Comparison of ENCODE assay signal across 7 cellular contexts in the genomic region with DNA sequence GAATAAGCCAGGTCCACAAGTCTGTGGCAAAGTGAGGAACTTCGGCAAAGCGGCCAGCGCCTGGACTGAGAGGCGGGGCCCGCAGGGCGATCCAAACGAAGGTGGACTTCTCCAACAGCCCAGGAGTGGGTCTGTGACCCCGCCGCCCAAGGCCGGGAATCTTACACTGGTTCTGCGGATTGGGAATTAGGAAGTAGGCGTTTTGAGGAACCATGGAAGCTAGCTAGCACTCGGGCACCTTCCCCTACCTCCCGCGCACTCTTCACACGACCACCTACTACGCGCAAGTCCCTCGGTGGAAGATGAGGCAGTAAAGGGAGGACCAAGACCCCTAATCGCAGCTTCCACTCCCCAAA. TPM values are rescaled to one million over a fixed set of nuclear protein-coding genes. Genes with fewer than 3 reads are reported as not detected.
DNase-seq lines count a peak whose midpoint lies in the region; ATAC-seq and TF ChIP-seq lines count a peak whose summit lies in the region.
"Had no signal": no experiment of that assay in that cellular context is flagged by ENCODE, and none has a peak within 500 bp of the region (broad histone marks: within the 10 kb centered on the region; RNA-seq: fewer than 3 reads in every experiment).

No MANE protein-coding gene starts in this region.

- ATAC-seq in activated naive CD4-positive, alpha-beta T cell treated with anti-CD3 and anti-CD28 coated beads, Interleukin-2, amount 50 U/mL, for 72 hours = no peak
- ATAC-seq in upper lobe of right lung (no peak), HG03045 (IDR thresholded peaks at IDR 0.05; ENCODE audit: unreplicated experiment) (no peak)

- peaks cover 43% of the 10 kb centered on the region for H3K4me1 Mint-ChIP-seq in activated naive CD4-positive, alpha-beta T cell treated with anti-CD3 and anti-CD28 coated beads for 36 hours (ENCODE audit: low read depth)

- peaks cover 43% of the 10 kb centered on the region for H3K4me1 ChIP-seq in upper lobe of right lung

- CTCF ChIA-PET in activated naive CD4-positive, alpha-beta T cell treated with anti-CD3 and anti-CD28 coated beads for 36 hours (lab: Charles Lee) = no interaction called here

- no peaks in the 10 kb centered on the region for H3K27me3 Mint-ChIP-seq in activated naive CD4-positive, alpha-beta T cell treated with anti-CD3 and anti-CD28 coated beads for 36 hours (ENCODE audit: low read depth)

- peak overlapping the region; percentile 71 for H3K4me3 Mint-ChIP-seq in activated naive CD4-positive, alpha-beta T cell treated with anti-CD3 and anti-CD28 coated beads for 36 hours

- TF ChIP-seq CTCF in upper lobe of right lung (IDR thresholded peaks at IDR 0.05) = no peak

- no peaks in the 10 kb centered on the region for H3K9me3 ChIP-seq in upper lobe of right lung

- H3K27me3 ChIP-seq in upper lobe of right lung = no peaks in the 10 kb centered on the region

- peaks cover 31% of the 10 kb centered on the region for H3K36me3 ChIP-seq in upper lobe of right lung

- H3K27ac ChIP-seq in upper lobe of right lung = peak overlapping the region; percentile 90

- intact Hi-C loops in activated naive CD4-positive, alpha-beta T cell treated with anti-CD3 and anti-CD28 coated beads for 36 hours (cut with micrococcal nuclease) = loop anchor here (1.0 to 10.0 kb wide), 8 partner anchors 64 to 617 kb away; a partner anchor contains a TSS
- intact Hi-C loops in upper lobe of right lung (cut with DNase I) = no loop called here

- H3K27ac Mint-ChIP-seq in activated naive CD4-positive, alpha-beta T cell treated with anti-CD3 and anti-CD28 coated beads for 36 hours = no peak overlapping the region
- no peak overlapping the region for H3K27ac Mint-ChIP-seq in activated naive CD4-positive, alpha-beta T cell treated with anti-CD3 and anti-CD28 coated beads, Interleukin-2, amount 50 U/mL, for 72 hours

- no peaks in the 10 kb centered on the region for H3K9me3 Mint-ChIP-seq in activated naive CD4-positive, alpha-beta T cell treated with anti-CD3 and anti-CD28 coated beads for 36 hours
- no peaks in the 10 kb centered on the region for H3K9me3 Mint-ChIP-seq in activated naive CD4-positive, alpha-beta T cell treated with anti-CD3 and anti-CD28 coated beads, Interleukin-2, amount 50 U/mL, for 72 hours

- peak overlapping the region; percentile 49 for H3K4me3 ChIP-seq in iPS-11a (ENCODE audit: low read depth, low read length)
- peak overlapping the region; percentile 100 for H3K4me3 ChIP-seq in upper lobe of right lung

- H3K36me3 Mint-ChIP-seq in activated naive CD4-positive, alpha-beta T cell treated with anti-CD3 and anti-CD28 coated beads for 36 hours (ENCODE audit: low read depth) = peaks cover 20% of the 10 kb centered on the region
- H3K36me3 Mint-ChIP-seq in activated naive CD4-positive, alpha-beta T cell treated with anti-CD3 and anti-CD28 coated beads, Interleukin-2, amount 50 U/mL, for 72 hours = peaks cover 24 to 27% of the 10 kb centered on the region in 2 donors

- no peak for DNase-seq in activated naive CD4-positive, alpha-beta T cell treated with anti-CD3 and anti-CD28 coated beads for 36 hours
- no peak for DNase-seq in activated naive CD4-positive, alpha-beta T cell treated with anti-CD3 and anti-CD28 coated beads, Interleukin-2, amount 50 U/mL, for 72 hours (ENCODE audit: low spot score in 2 of 2)
- DNase-seq in upper lobe of right lung = no peak
- no peak for DNase-seq in NCI-H82 treated with DMSO at 0.1 percent for 48 hours (lab: John Stamatoyannopoulos, UW; ENCODE audit: unreplicated experiment)

RNA-seq across cellular contexts. Expression of a gene that starts 0.6 kb away (rescaled TPM):
- 100 to 1,000 TPM; 109 to 115 TPM for total RNA-seq in activated naive CD4-positive, alpha-beta T cell treated with anti-CD3 and anti-CD28 coated beads for 36 hours
- total RNA-seq in activated naive CD4-positive, alpha-beta T cell treated with anti-CD3 and anti-CD28 coated beads, Interleukin-2, amount 50 U/mL, for 72 hours = 100 to 1,000 TPM in 1 of 2 donors, 10 to 100 TPM in 1; 91.1 to 112 TPM
- 92.9 TPM for total RNA-seq in upper lobe of right lung

RNA-seq across cellular contexts. Expression of a gene that starts 2.2 kb away (rescaled TPM):
- total RNA-seq in activated naive CD4-positive, alpha-beta T cell treated with anti-CD3 and anti-CD28 coated beads for 36 hours = 10 to 100 TPM; 11.0 to 12.0 TPM
- total RNA-seq in activated naive CD4-positive, alpha-beta T cell treated with anti-CD3 and anti-CD28 coated beads, Interleukin-2, amount 50 U/mL, for 72 hours = 10 to 100 TPM; 15.0 to 15.2 TPM
- total RNA-seq in upper lobe of right lung = 18.1 TPM

RNA-seq across cellular contexts. Expression of a gene that starts 5.9 kb away (rescaled TPM):
- total RNA-seq in activated naive CD4-positive, alpha-beta T cell treated with anti-CD3 and anti-CD28 coated beads for 36 hours = 1 to 10 TPM in 1 of 2 experiments, under 1 TPM in 1; 0.26 to 1.0 TPM
- under 1 TPM; 0.96 to 0.97 TPM for total RNA-seq in activated naive CD4-positive, alpha-beta T cell treated with anti-CD3 and anti-CD28 coated beads, Interleukin-2, amount 50 U/mL, for 72 hours
- total RNA-seq in upper lobe of right lung = 0.78 TPM

RNA-seq across cellular contexts. Expression of a gene that starts 30.3 kb away (rescaled TPM):
- not detected for total RNA-seq in activated naive CD4-positive, alpha-beta T cell treated with anti-CD3 and anti-CD28 coated beads for 36 hours
- total RNA-seq in activated naive CD4-positive, alpha-beta T cell treated with anti-CD3 and anti-CD28 coated beads, Interleukin-2, amount 50 U/mL, for 72 hours = not detected
- not detected for total RNA-seq in upper lobe of right lung
- total RNA-seq: Daoy had no signal
